ENCODE assay signal across 20 cellular contexts in genomic region chr12:99383258-99383657, GRCh38.
A peak's percentile ranks its signal among the peaks of the same experiment; 100 is the strongest.
DNase-seq lines count a peak whose midpoint lies in the region; ATAC-seq and TF ChIP-seq lines count a peak whose summit lies in the region.
"Had no signal": no experiment of that assay in that cellular context is flagged by ENCODE, and none has a peak within 500 bp of the region (broad histone marks: within the 10 kb centered on the region; RNA-seq: fewer than 3 reads in every experiment).

No MANE protein-coding gene starts in this region.

- H3K4me1 Mint-ChIP-seq in nephron progenitor cell = peaks cover 6% of the 10 kb centered on the region
- H3K4me1 Mint-ChIP-seq: B cell had no signal

- no peaks in the 10 kb centered on the region for H3K79me2 ChIP-seq in Karpas-422 (ENCODE audit: low read length)

- no peaks in the 10 kb centered on the region for H3K9me2 ChIP-seq in Karpas-422 (replicated peaks; ENCODE audit: insufficient read depth, low read length)

- H2AFZ ChIP-seq in Karpas-422 (ENCODE audit: low read length) = no peak overlapping the region

- no peaks in the 10 kb centered on the region for H3K27me3 Mint-ChIP-seq in nephron progenitor cell (ENCODE audit: low read depth, poor library complexity)
- H3K27me3 Mint-ChIP-seq: B cell had no signal

- H3K9me3 ChIP-seq in Karpas-422 (ENCODE audit: low read length) = no peaks in the 10 kb centered on the region
- H3K9me3 ChIP-seq: SJSA1 had no signal

- H3K36me3 ChIP-seq in Karpas-422 (ENCODE audit: insufficient read depth, low read length) = no peaks in the 10 kb centered on the region
- H3K36me3 ChIP-seq: SJSA1 had no signal

- ATAC-seq in GM18498 (IDR thresholded peaks at IDR 0.05; ENCODE audit: unreplicated experiment) (peak; percentile 44), GM21786 (IDR thresholded peaks at IDR 0.05; ENCODE audit: unreplicated experiment) (peak; percentile 35)
- ATAC-seq: Right ventricle myocardium inferior had no signal

- H4K20me1 ChIP-seq in Karpas-422 (ENCODE audit: insufficient read depth, low read depth, low read length) = no peaks in the 10 kb centered on the region

- no peaks in the 10 kb centered on the region for H3K36me3 Mint-ChIP-seq in nephron progenitor cell (ENCODE audit: low read depth)

- no peak overlapping the region for H3K4me3 ChIP-seq in Karpas-422 (ENCODE audit: low read length)
- H3K4me3 ChIP-seq: SJSA1 had no signal

- no peaks in the 10 kb centered on the region for H3K27me3 ChIP-seq in Karpas-422 (ENCODE audit: low read length)
- H3K27me3 ChIP-seq: SJSA1 had no signal

- peaks cover 53% of the 10 kb centered on the region for H3K4me1 ChIP-seq in Karpas-422 (ENCODE audit: low read length)
- H3K4me1 ChIP-seq: SJSA1 had no signal

- H3K9ac ChIP-seq in Karpas-422 (ENCODE audit: low read length) = no peak overlapping the region

- H3K4me3 Mint-ChIP-seq in nephron progenitor cell = no peak overlapping the region
- H3K4me3 Mint-ChIP-seq: B cell had no signal

- no peak overlapping the region for H3K27ac ChIP-seq in Karpas-422 (ENCODE audit: low read length)
- H3K27ac ChIP-seq: SJSA1 had no signal

- H3K27ac Mint-ChIP-seq in nephron progenitor cell = peak overlapping the region; percentile 3
- H3K27ac Mint-ChIP-seq: B cell had no signal

- no peaks in the 10 kb centered on the region for H3K9me3 Mint-ChIP-seq in nephron progenitor cell

- TF ChIP-seq CTCF in nephron progenitor cell (IDR thresholded peaks at IDR 0.05) = no peak

- no peak overlapping the region for H3K4me2 ChIP-seq in Karpas-422 (ENCODE audit: low read depth, low read length, poor library complexity, severe bottlenecking)

- peak; percentile 43 for DNase-seq in Karpas-422
- no peak for DNase-seq in nephron progenitor cell
- DNase-seq in OCI-M2 (lab: John Stamatoyannopoulos, UW; ENCODE audit: unreplicated experiment) = no peak
- DNase-seq in activated CD4-positive, CD25-positive, alpha-beta regulatory T cell (lab: John Stamatoyannopoulos, UW) = no peak
- DNase-seq in NCI-H1105 (lab: John Stamatoyannopoulos, UW) = no peak
- DNase-seq: DMS53, KG1, NCI-H1092 treated with DMSO at 0.1 percent for 48 hours, NCI-H1694, NCI-H2081, NCI-H2171 treated with DMSO at 0.1 percent for 48 hours, NCI-H524 treated with DMSO at 0.1 percent for 48 hours, NCI-H82, OCI-M1, T-helper 9 cell had no signal
